7 cellular contexts compared by ENCODE assay signal in genomic region chr1:44318097-44319088, GRCh38. TPM values are rescaled to one million over a fixed set of nuclear protein-coding genes. Genes with fewer than 3 reads are reported as not detected.
DNase-seq lines count a peak whose midpoint lies in the region; ATAC-seq, FAIRE-seq and TF ChIP-seq lines count a peak whose summit lies in the region.

No MANE protein-coding gene starts in this region.

- peak; percentile 51 for TF ChIP-seq RAD21 in GM12878 (IDR thresholded peaks at IDR 0.05; ENCODE audit: insufficient read depth, low read depth, low read length)
- peak; percentile 34; the same call in 1 of the 2 replicates for TF ChIP-seq RAD21 in HepG2 (CRISPR knock-in tag; IDR thresholded peaks at IDR 0.05)

- peaks cover 3% of the 10 kb centered on the region for H3K36me3 Mint-ChIP-seq in T-helper 17 cell (ENCODE audit: low read depth)
- H3K36me3 Mint-ChIP-seq in stimulated activated naive B cell treated with anti-CD40 and anti-IgM and Interleukin-4, amounts not matched to agents 10 μg/mL and 1 μg/mL and 100 μg/mL, for 72 hours = peaks cover 24 to 44% of the 10 kb centered on the region in 2 donors

- SMC1A ChIA-PET in GM12878 (lab: Charles Lee; ENCODE audit: uncharacterized antibody, unreplicated experiment) = interaction anchor here (1.0 to 1.5 kb wide), 3 partner anchors 101 to 225 kb away, joined by 3 to 9 read pairs (median 3); partner anchors contain the start of gene DMAP1

- H3K4me3 ChIP-seq in GM12878 (no peak overlapping the region), HepG2 (replicated peaks in 1 of 3; ENCODE audit: insufficient read depth in 1 of 3, low read depth in 2 of 3, low read length in 3 of 3) (no peak overlapping the region)

- H3K4me1 Mint-ChIP-seq in T-helper 17 cell = peaks cover 7% of the 10 kb centered on the region
- peaks cover 14 to 15% of the 10 kb centered on the region in 2 donors for H3K4me1 Mint-ChIP-seq in stimulated activated naive B cell treated with anti-CD40 and anti-IgM and Interleukin-4, amounts not matched to agents 10 μg/mL and 1 μg/mL and 100 μg/mL, for 72 hours

- H3K79me2 ChIP-seq in GM12878 (ENCODE audit: control insufficient read depth, insufficient read depth, low read length) = no peaks in the 10 kb centered on the region
- H3K79me2 ChIP-seq in HepG2 (ENCODE audit: insufficient read depth, low read length) = no peaks in the 10 kb centered on the region

- DNase-seq in NAMALWA (ENCODE audit: low spot score) (peak; percentile 63), T-helper 17 cell (peak in 1 of 3 donors; percentile 29), GM12878 (ENCODE audit: low read depth, low spot score) (no peak), HepG2 (ENCODE audit: low spot score) (peak; percentile 34)
- DNase-seq in stimulated activated naive B cell treated with anti-CD40 and anti-IgM and Interleukin-4, amounts not matched to agents 10 μg/mL and 1 μg/mL and 100 μg/mL, for 72 hours = peak; percentile 42

- WGBS in GM12878 (ENCODE audit: insufficient coverage, insufficient replicate concordance, low lambda C conversion rate, missing lambda C conversion rate) = 44% methylated on average over 9 of the region's 9 CpGs
- WGBS in HepG2 (ENCODE audit: low lambda C conversion rate) = 47% methylated on average over 9 of the region's 9 CpGs

- H3K27me3 ChIP-seq in GM12878 (replicated peaks in 1 of 2; ENCODE audit: control insufficient read depth in 2 of 2, insufficient read depth in 2 of 2, low read length in 1 of 2) (no peaks in the 10 kb centered on the region), HepG2 (ENCODE audit: control insufficient read depth in 1 of 2, insufficient read depth in 2 of 2, low read length in 2 of 2) (no peaks in the 10 kb centered on the region)

- intact Hi-C loops in GM12878 (cut with micrococcal nuclease; ENCODE audit: unreplicated experiment) (loop anchor here (1.0 to 5.0 kb wide), 2 partner anchors 101 to 226 kb away; no protein-coding TSS in a partner anchor), HepG2 (cut with micrococcal nuclease; ENCODE audit: unreplicated experiment) (loop anchor here (1.0 to 5.0 kb wide), 3 partner anchors 35 to 101 kb away; no protein-coding TSS in a partner anchor)

- RAD21 ChIA-PET in GM12878 (lab: Charles Lee; ENCODE audit: unreplicated experiment) = interaction anchor here (0.7 to 1.1 kb wide), 3 partner anchors 101 to 985 kb away, joined by 3 to 4 read pairs (median 3); no protein-coding TSS in a partner anchor

- no peak overlapping the region for H3K4me3 Mint-ChIP-seq in T-helper 17 cell
- no peak overlapping the region for H3K4me3 Mint-ChIP-seq in stimulated activated naive B cell treated with anti-CD40 and anti-IgM and Interleukin-4, amounts not matched to agents 10 μg/mL and 1 μg/mL and 100 μg/mL, for 72 hours

- POLR2A ChIA-PET in GM12878 (lab: Charles Lee) (interaction anchor here (1.1 kb wide), 1 partner anchor 83 kb away, joined by 3 read pairs; no protein-coding TSS in a partner anchor), HepG2 (lab: Yijun Ruan, JAX) (no interaction called here)

- H3K9me3 Mint-ChIP-seq in stimulated activated naive B cell treated with anti-CD40 and anti-IgM and Interleukin-4, amounts not matched to agents 10 μg/mL and 1 μg/mL and 100 μg/mL, for 72 hours = no peaks in the 10 kb centered on the region

- no peaks in the 10 kb centered on the region for H3K27me3 Mint-ChIP-seq in T-helper 17 cell
- H3K27me3 Mint-ChIP-seq in stimulated activated naive B cell treated with anti-CD40 and anti-IgM and Interleukin-4, amounts not matched to agents 10 μg/mL and 1 μg/mL and 100 μg/mL, for 72 hours = no peaks in the 10 kb centered on the region

- ATAC-seq in T-helper 17 cell (peak; percentile 52), GM12878 (peak; percentile 57), HepG2 (peak; percentile 54; the same call in 2 of the 3 replicates), GM21528 (IDR thresholded peaks at IDR 0.05; ENCODE audit: low FRiP score, unreplicated experiment) (no peak)
- ATAC-seq in stimulated activated naive B cell treated with anti-CD40 and anti-IgM and Interleukin-4, amounts not matched to agents 10 μg/mL and 1 μg/mL and 100 μg/mL, for 72 hours (replicated peaks) = peak in 1 of 2 donors; percentile 41

- in situ Hi-C loops in GM12878 (cut with MboI) (no loop called here), HepG2 (cut with HindIII; ENCODE audit: extremely low pct_ligation_motif_present, low pct_unique_long_range_greater_than_20kb) (no loop called here)

- H3K4me1 ChIP-seq in GM12878 (ENCODE audit: control insufficient read depth, insufficient read depth, low read length) (no peaks in the 10 kb centered on the region), HepG2 (ENCODE audit: insufficient read depth, low read length) (no peaks in the 10 kb centered on the region)

- TF ChIP-seq POLR2A in GM12878 (IDR thresholded peaks at IDR 0.05; ENCODE audit: low read depth, low read length) = no peak
- TF ChIP-seq POLR2A in HepG2 (IDR thresholded peaks at IDR 0.05; ENCODE audit: insufficient read depth in 1 of 2, low read depth in 2 of 2, low read length in 2 of 2) = no peak

- H3K9ac ChIP-seq in GM12878 (ENCODE audit: control insufficient read depth, insufficient read depth, low read length) = no peak overlapping the region
- no peak overlapping the region for H3K9ac ChIP-seq in HepG2 (ENCODE audit: insufficient read depth, low read depth, low read length)

- TF ChIP-seq EP300 in GM12878 (IDR thresholded peaks at IDR 0.05; ENCODE audit: borderline replicate concordance in 1 of 2, control insufficient read depth in 1 of 2, low read depth in 2 of 2, low read length in 2 of 2) (no peak), HepG2 (IDR thresholded peaks at IDR 0.05; ENCODE audit: low read depth in 2 of 2, low read length in 2 of 2) (no peak), HepG2 (CRISPR knock-in tag; IDR thresholded peaks at IDR 0.05; ENCODE audit: borderline replicate concordance) (no peak)

- FAIRE-seq in GM12878 (lab: Jason Lieb, UNC) (peak; percentile 84), HepG2 (lab: Jason Lieb, UNC) (peak; percentile 15)

- H3K4me2 ChIP-seq in GM12878 (ENCODE audit: control insufficient read depth, insufficient read depth) (no peak overlapping the region), HepG2 (ENCODE audit: low read depth, low read length) (no peak overlapping the region)

- H3K27ac Mint-ChIP-seq in T-helper 17 cell = peak overlapping the region; percentile 57
- peak overlapping the region; percentile 62 for H3K27ac Mint-ChIP-seq in stimulated activated naive B cell treated with anti-CD40 and anti-IgM and Interleukin-4, amounts not matched to agents 10 μg/mL and 1 μg/mL and 100 μg/mL, for 72 hours

- H2AFZ ChIP-seq in GM12878 (ENCODE audit: control insufficient read depth, low read depth, low read length) (no peak overlapping the region), HepG2 (ENCODE audit: low read length) (no peak overlapping the region)

- H3K27ac ChIP-seq in GM12878 (ENCODE audit: control insufficient read depth, insufficient read depth) (no peak overlapping the region), HepG2 (ENCODE audit: extremely low read length, insufficient read depth, low read length) (no peak overlapping the region)

- H4K20me1 ChIP-seq in GM12878 (ENCODE audit: control insufficient read depth, insufficient read depth) (no peaks in the 10 kb centered on the region), HepG2 (ENCODE audit: insufficient read depth, low read length) (no peaks in the 10 kb centered on the region)

- H3K36me3 ChIP-seq in GM12878 (ENCODE audit: control insufficient read depth in 2 of 2, insufficient read depth in 2 of 2, low read length in 1 of 2) (peaks cover 10 to 11% of the 10 kb centered on the region in 2 experiments; a peak in 3 of 4 replicates), HepG2 (replicated peaks in 1 of 2; ENCODE audit: control insufficient read depth in 1 of 2, insufficient read depth in 2 of 2, low read length in 2 of 2) (peaks cover 17 to 54% of the 10 kb centered on the region in 2 experiments)

- CTCF ChIA-PET in GM12878 (lab: Yijun Ruan, JAX) (interaction anchor here (0.6 to 1.7 kb wide), 14 partner anchors 8 to 227 kb away, joined by 3 to 15 read pairs (median 3); no protein-coding TSS in a partner anchor), HepG2 (lab: Yijun Ruan, JAX; ENCODE audit: low intra/inter-chr PET ratio, low total read pairs) (interaction anchor here (0.9 to 2.7 kb wide), 5 partner anchors 35 to 103 kb away, joined by 3 to 31 read pairs (median 4); no protein-coding TSS in a partner anchor)

- BruUV-seq in GM12878 (replicated peaks; lab: Mats Ljungman, UMichigan) (no TSS peak), HepG2 (replicated peaks; lab: Mats Ljungman, UMichigan) (no TSS peak)

- TF ChIP-seq CTCF in GM12872 (IDR thresholded peaks at IDR 0.05; ENCODE audit: insufficient read depth, low read depth, low read length) (peak; percentile 76), GM12878 (IDR thresholded peaks at IDR 0.05 in 2 of 3, conservative IDR thresholded peaks at IDR 0.05 in 1 of 3; ENCODE audit: control insufficient read depth in 2 of 3, extremely low read depth in 1 of 3, insufficient read depth in 1 of 3, low read depth in 3 of 3, low read length in 3 of 3) (peak; percentile 68 to 86 (median 79)), HepG2 (CRISPR knock-in tag; IDR thresholded peaks at IDR 0.05) (peak; percentile 78)

- H3K9me3 ChIP-seq in T-helper 17 cell (ENCODE audit: control insufficient read depth, low read length, poor library complexity, severe bottlenecking) = no peaks in the 10 kb centered on the region
- H3K9me3 ChIP-seq in GM12878 (replicated peaks; ENCODE audit: control insufficient read depth, insufficient read depth, low read length) = no peaks in the 10 kb centered on the region
- no peaks in the 10 kb centered on the region for H3K9me3 ChIP-seq in HepG2 (ENCODE audit: low read length)

RNA-seq across cellular contexts. Expression of gene ERI3, which starts 36.7 kb away (rescaled TPM):
- total RNA-seq in T-helper 17 cell = 10 to 100 TPM; 22.6 to 25.7 TPM
- total RNA-seq in GM12878 (2013; cell fraction: nucleolus; rRNA removed) = 20.4 and 28.8 TPM in 2 replicates
- total RNA-seq in GM12878 (2014; rRNA removed) = 45.4 and 53.0 TPM in 2 replicates
- total RNA-seq in GM12878 (2014; rRNA removed; fragmentation: Illumina TruSeq; extraction: Trizol) = 32.2 and 33.4 TPM in 2 replicates
- total RNA-seq in GM12878 (2021) = 46.9 and 49.4 TPM in 2 replicates
- 18.4 TPM for polyA plus RNA-seq in GM12878 (2011; ENCODE audit: low read depth)
- 26.3 and 39.0 TPM in 2 replicates for polyA plus RNA-seq in GM12878 (2011; rRNA removed)
- 63.6 and 72.7 TPM in 2 replicates for polyA plus RNA-seq in GM12878 (2011; cell fraction: cytosol; rRNA removed)
- 45.5 and 49.4 TPM in 2 replicates for polyA plus RNA-seq in GM12878 (2011; cell fraction: nucleus; rRNA removed)
- polyA plus RNA-seq in GM12878 (2012) = 24.3 and 28.9 TPM in 2 replicates
- 21.7 and 31.5 TPM in 2 replicates for polyA plus RNA-seq in GM12878 (2014; fragmentation: Illumina TruSeq; extraction: Trizol)
- polyA plus RNA-seq in GM12878 (2014; fragmentation: Nextera tagmentation; extraction: Ambion mirVana) = 10 to 100 TPM; 20.6 to 29.0 TPM
- 43.5 and 43.6 TPM in 2 replicates for polyA plus RNA-seq in GM12878 (2014; rRNA removed)
- polyA plus RNA-seq in GM12878 (2016; fragmentation: Nextera tagmentation; extraction: Ambion mirVana) = 10 to 100 TPM; 73.1 to 90.4 TPM
- polyA minus RNA-seq in GM12878 (2011; rRNA and poly(A)+ RNA removed) = 35.2 and 48.1 TPM in 2 replicates
- 22.9 and 25.1 TPM in 2 replicates for polyA minus RNA-seq in GM12878 (2011; cell fraction: cytosol; rRNA and poly(A)+ RNA removed)
- polyA minus RNA-seq in GM12878 (2011; cell fraction: nucleus; rRNA and poly(A)+ RNA removed) = 17.5 and 21.1 TPM in 2 replicates
- 35.9 and 40.3 TPM in 2 replicates for total RNA-seq in HepG2 (2016; rRNA removed; fragmentation: Illumina TruSeq; extraction: Trizol)
- total RNA-seq in HepG2 (2016; cell fraction: cytosol; rRNA removed; fragmentation: Illumina TruSeq; extraction: Trizol; ENCODE audit: low read depth) = 56.7 and 66.6 TPM in 2 replicates
- total RNA-seq in HepG2 (2016; cell fraction: insoluble cytoplasmic fraction; rRNA removed; fragmentation: Illumina TruSeq; extraction: Trizol) = 34.0 and 36.1 TPM in 2 replicates
- 50.1 and 65.3 TPM in 2 replicates for total RNA-seq in HepG2 (2016; cell fraction: membrane; rRNA removed; fragmentation: Illumina TruSeq; extraction: Trizol)
- 14.8 and 15.9 TPM in 2 replicates for total RNA-seq in HepG2 (2016; cell fraction: nucleus; rRNA removed; fragmentation: Illumina TruSeq; extraction: Trizol)
- polyA plus RNA-seq in HepG2 (2011; rRNA removed) = 35.6 and 38.8 TPM in 2 replicates
- 34.7 and 41.6 TPM in 2 replicates for polyA plus RNA-seq in HepG2 (2011; cell fraction: cytosol; rRNA removed)
- polyA plus RNA-seq in HepG2 (2011; cell fraction: nucleus; rRNA removed) = 38.0 and 40.6 TPM in 2 replicates
- polyA plus RNA-seq in HepG2 (2012) = 20.0 and 23.8 TPM in 2 replicates
- 48.5 and 58.8 TPM in 2 replicates for polyA plus RNA-seq in HepG2 (2016; cell fraction: cytosol; fragmentation: Illumina TruSeq; extraction: Trizol; ENCODE audit: low read depth)
- 27.8 and 38.1 TPM in 2 replicates for polyA plus RNA-seq in HepG2 (2016; cell fraction: insoluble cytoplasmic fraction; fragmentation: Illumina TruSeq; extraction: Trizol; ENCODE audit: low read depth)
- polyA plus RNA-seq in HepG2 (2016; cell fraction: membrane; fragmentation: Illumina TruSeq; extraction: Trizol; ENCODE audit: low read depth) = 52.6 and 54.7 TPM in 2 replicates
- 21.6 and 25.0 TPM in 2 replicates for polyA plus RNA-seq in HepG2 (2016; cell fraction: nucleus; fragmentation: Illumina TruSeq; extraction: Trizol; ENCODE audit: insufficient read depth, low read depth)
- 36.5 and 101 TPM in 2 replicates for polyA minus RNA-seq in HepG2 (2011; rRNA and poly(A)+ RNA removed; ENCODE audit: low replicate concordance)
- polyA minus RNA-seq in HepG2 (2011; cell fraction: cytosol; rRNA and poly(A)+ RNA removed) = 23.0 and 23.3 TPM in 2 replicates
- polyA minus RNA-seq in HepG2 (2011; cell fraction: nucleus; rRNA and poly(A)+ RNA removed) = 16.2 and 18.5 TPM in 2 replicates
